In genomic region chr2:16011621-16011960, GRCh38 we compare ENCODE assay signal across 29 cellular contexts.
"Had no signal": no experiment of that assay in that cellular context is flagged by ENCODE, and none has a peak within 500 bp of the region (broad histone marks: within the 10 kb centered on the region; RNA-seq: fewer than 3 reads in every experiment).

No MANE protein-coding gene starts in this region.

- H3K4me3 ChIP-seq: colonic mucosa, coronary artery, dorsolateral prefrontal cortex, esophagus muscularis mucosa, esophagus squamous epithelium, gastrocnemius medialis, gastroesophageal sphincter, heart left ventricle, heart right ventricle had no signal

- H3K36me3 ChIP-seq: colonic mucosa, esophagus muscularis mucosa, esophagus squamous epithelium, gastrocnemius medialis, gastroesophageal sphincter, heart left ventricle, heart right ventricle had no signal

- ATAC-seq: effector memory CD8-positive, alpha-beta T cell; esophagus mucosa; foreskin keratinocyte; gastrocnemius medialis; gastroesophageal sphincter; heart left ventricle; heart right ventricle had no signal

- H3K4me1 ChIP-seq: foreskin keratinocyte, gastrocnemius medialis had no signal

- H3K9me3 Mint-ChIP-seq: dendritic cell treated with granulocyte-macrophage colony-stimulating factor and Interleukin-4, amounts not matched to agents 40 ng/mL and 50 ng/mL, for 4 days; endodermal cell had no signal

- DNase-seq: colonic mucosa; cortex of kidney; dermis blood vessel endothelial cell; dorsolateral prefrontal cortex; effector CD4-positive, alpha-beta T cell; effector CD8-positive, alpha-beta T cell; effector memory CD4-positive, alpha-beta T cell; effector memory CD8-positive, alpha-beta T cell; endodermal cell; erythroblast; esophagus squamous epithelium; foreskin fibroblast; foreskin keratinocyte; foreskin melanocyte; gastrocnemius medialis; glutamatergic neuron; head of caudate nucleus; heart left ventricle; heart right ventricle had no signal

- FAIRE-seq: colon, endometrium, endothelial cell of umbilical vein, frontal cortex had no signal

- H3K27ac Mint-ChIP-seq: dendritic cell treated with granulocyte-macrophage colony-stimulating factor and Interleukin-4, amounts not matched to agents 40 ng/mL and 50 ng/mL, for 4 days; effector memory CD8-positive, alpha-beta T cell; endodermal cell had no signal

- H3K4me3 Mint-ChIP-seq: dendritic cell treated with granulocyte-macrophage colony-stimulating factor and Interleukin-4, amounts not matched to agents 40 ng/mL and 50 ng/mL, for 4 days; effector memory CD8-positive, alpha-beta T cell; endodermal cell had no signal

- H3K27ac ChIP-seq: colonic mucosa, coronary artery, epithelial cell of prostate, esophagus muscularis mucosa, esophagus squamous epithelium, foreskin keratinocyte, gastrocnemius medialis, gastroesophageal sphincter, heart left ventricle, heart right ventricle had no signal

- H3K9me3 ChIP-seq: colonic mucosa, esophagus muscularis mucosa, esophagus squamous epithelium, gastrocnemius medialis, gastroesophageal sphincter, heart left ventricle, heart right ventricle had no signal
